In the genomic region with DNA sequence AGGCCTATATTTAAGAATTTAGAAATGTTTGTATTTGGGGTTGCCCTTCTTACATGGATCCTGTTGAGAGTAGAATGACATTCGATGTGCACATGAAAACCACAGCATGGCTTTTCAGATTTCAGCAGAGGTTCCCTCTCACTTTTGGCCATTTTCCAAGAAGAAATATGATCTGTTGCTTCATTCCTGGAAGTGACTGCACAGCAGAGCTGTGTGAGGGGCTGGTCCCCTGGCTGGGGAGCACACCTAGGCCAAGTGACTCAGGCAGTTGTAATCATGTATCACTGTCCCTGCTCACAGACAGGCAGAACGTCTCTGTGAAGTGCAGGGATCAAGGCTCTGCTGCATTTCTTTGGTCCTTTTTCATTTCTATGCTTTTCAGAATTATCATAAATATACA, we compare ENCODE assay signal across 1 cellular context.
TF ChIP-seq lines count a peak whose summit lies in the region.

No MANE protein-coding gene starts in this region.

TF ChIP-seq in K562, 482 proteins besides CTCF, POLR2A, EP300 and RAD21:
- TF ChIP-seq DPF2 (IDR thresholded peaks at IDR 0.05) (peak; percentile 52; the same call in 1 of the 2 replicates), CBX2 (IDR thresholded peaks at IDR 0.05; ENCODE audit: insufficient read depth, low read length, poor library complexity, severe bottlenecking) (no peak), STAT5A (IDR thresholded peaks at IDR 0.05; ENCODE audit: borderline replicate concordance, low read length) (peak; percentile 66), NFIC (IDR thresholded peaks at IDR 0.05) (peak; percentile 94), FOSL1 (tag; conservative IDR thresholded peaks at IDR 0.05) (peak; percentile 75), SOX6 (IDR thresholded peaks at IDR 0.05) (peak; percentile 34; the same call in 1 of the 2 replicates), ZFP36 (IDR thresholded peaks at IDR 0.05; ENCODE audit: low read depth, low read length, partially characterized antibody) (peak; percentile 33), HDAC2 (IDR thresholded peaks at IDR 0.05) (0 out of 2 replicates have a peak, but pooled peaks have one; percentile 36), ATF7 (IDR thresholded peaks at IDR 0.05) (peak; percentile 58; the same call in 1 of the 2 replicates), NFE2 (IDR thresholded peaks at IDR 0.05; ENCODE audit: low read depth) (peak; percentile 69), L3MBTL2 (IDR thresholded peaks at IDR 0.05) (no peak), MEIS2 (IDR thresholded peaks at IDR 0.05; ENCODE audit: partially characterized antibody) (peak; percentile 78), ZNF263 (CRISPR knock-in tag; IDR thresholded peaks at IDR 0.05; ENCODE audit: borderline replicate concordance) (peak; percentile 32; the same call in 1 of the 2 replicates), ZEB2 (IDR thresholded peaks at IDR 0.05) (peak; percentile 39; the same call in 1 of the 2 replicates), SMARCE1 (IDR thresholded peaks at IDR 0.05) (peak; percentile 58; the same call in 1 of the 2 replicates), CEBPG (CRISPR knock-in tag; IDR thresholded peaks at IDR 0.05) (0 out of 2 replicates have a peak, but pooled peaks have one; percentile 29), CEBPG (tag; conservative IDR thresholded peaks at IDR 0.05 in 1 of 2, IDR thresholded peaks at IDR 0.05 in 1 of 2) (peak; percentile 66 to 69; a peak in 3 of 4 replicates), ESRRA (IDR thresholded peaks at IDR 0.05; ENCODE audit: borderline replicate concordance, low read depth) (peak; percentile 30; the same call in 1 of the 2 replicates), ZBTB7A (IDR thresholded peaks at IDR 0.05; ENCODE audit: borderline replicate concordance, control insufficient read depth, low read depth, low read length) (peak; percentile 72; the same call in 1 of the 2 replicates), HDAC1 (IDR thresholded peaks at IDR 0.05) (peak in 1 of 2 experiments; percentile 43; a peak in 1 of 4 replicates), SNRNP70 (optimal IDR thresholded peaks at IDR 0.05; ENCODE audit: low read depth, low read length) (no peak), NRF1 (conservative IDR thresholded peaks at IDR 0.05 in 1 of 2, IDR thresholded peaks at IDR 0.05 in 1 of 2) (peak; percentile 51 to 59; a peak in 3 of 4 replicates), CEBPB (tag; IDR thresholded peaks at IDR 0.05) (peak; percentile 79), JUND (IDR thresholded peaks at IDR 0.05; ENCODE audit: borderline replicate concordance, low read depth, low read length) (peak; percentile 78), JUND (tag; IDR thresholded peaks at IDR 0.05; ENCODE audit: borderline replicate concordance, low read depth, low read length) (peak; percentile 73; the same call in 1 of the 3 replicates), KDM1A (IDR thresholded peaks at IDR 0.05) (peak; percentile 59 to 70), MAZ (CRISPR knock-in tag; conservative IDR thresholded peaks at IDR 0.05 in 1 of 2, IDR thresholded peaks at IDR 0.05 in 1 of 2) (peak in 1 of 2 experiments; percentile 50; a peak in 1 of 4 replicates), RCOR1 (IDR thresholded peaks at IDR 0.05; ENCODE audit: borderline replicate concordance in 1 of 2, low read depth in 2 of 2, low read length in 2 of 2) (peak in 1 of 2 experiments; percentile 92; a peak in 2 of 4 replicates), JUN (IDR thresholded peaks at IDR 0.05; ENCODE audit: borderline replicate concordance, low read depth, low read length) (peak; percentile 34; the same call in 1 of the 2 replicates), JUN (CRISPR knock-in tag; IDR thresholded peaks at IDR 0.05; ENCODE audit: borderline replicate concordance) (no peak), CTBP1 (IDR thresholded peaks at IDR 0.05; ENCODE audit: borderline replicate concordance) (peak; percentile 86), CREBBP (IDR thresholded peaks at IDR 0.05; ENCODE audit: low read depth, low read length) (no peak), ARID1B (IDR thresholded peaks at IDR 0.05) (peak; percentile 47; the same call in 1 of the 2 replicates), BHLHE40 (IDR thresholded peaks at IDR 0.05; ENCODE audit: low read length) (peak; percentile 48), HNRNPH1 (optimal IDR thresholded peaks at IDR 0.05; ENCODE audit: low read depth, low read length) (no peak)
- TF ChIP-seq, protein P1, sequence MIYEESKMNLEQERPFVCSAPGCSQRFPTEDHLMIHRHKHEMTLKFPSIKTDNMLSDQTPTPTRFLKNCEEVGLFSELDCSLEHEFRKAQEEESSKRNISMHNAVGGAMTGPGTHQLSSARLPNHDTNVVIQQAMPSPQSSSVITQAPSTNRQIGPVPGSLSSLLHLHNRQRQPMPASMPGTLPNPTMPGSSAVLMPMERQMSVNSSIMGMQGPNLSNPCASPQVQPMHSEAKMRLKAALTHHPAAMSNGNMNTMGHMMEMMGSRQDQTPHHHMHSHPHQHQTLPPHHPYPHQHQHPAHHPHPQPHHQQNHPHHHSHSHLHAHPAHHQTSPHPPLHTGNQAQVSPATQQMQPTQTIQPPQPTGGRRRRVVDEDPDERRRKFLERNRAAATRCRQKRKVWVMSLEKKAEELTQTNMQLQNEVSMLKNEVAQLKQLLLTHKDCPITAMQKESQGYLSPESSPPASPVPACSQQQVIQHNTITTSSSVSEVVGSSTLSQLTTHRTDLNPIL (CRISPR knock-in tag; IDR thresholded peaks at IDR 0.05), result no peak
- TF ChIP-seq, protein P2, sequence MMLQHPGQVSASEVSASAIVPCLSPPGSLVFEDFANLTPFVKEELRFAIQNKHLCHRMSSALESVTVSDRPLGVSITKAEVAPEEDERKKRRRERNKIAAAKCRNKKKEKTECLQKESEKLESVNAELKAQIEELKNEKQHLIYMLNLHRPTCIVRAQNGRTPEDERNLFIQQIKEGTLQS (IDR thresholded peaks at IDR 0.05), result peak; percentile 65
- TF ChIP-seq, protein P2 (CRISPR knock-in tag; conservative IDR thresholded peaks at IDR 0.05), result no peak
- TF ChIP-seq, protein P3, sequence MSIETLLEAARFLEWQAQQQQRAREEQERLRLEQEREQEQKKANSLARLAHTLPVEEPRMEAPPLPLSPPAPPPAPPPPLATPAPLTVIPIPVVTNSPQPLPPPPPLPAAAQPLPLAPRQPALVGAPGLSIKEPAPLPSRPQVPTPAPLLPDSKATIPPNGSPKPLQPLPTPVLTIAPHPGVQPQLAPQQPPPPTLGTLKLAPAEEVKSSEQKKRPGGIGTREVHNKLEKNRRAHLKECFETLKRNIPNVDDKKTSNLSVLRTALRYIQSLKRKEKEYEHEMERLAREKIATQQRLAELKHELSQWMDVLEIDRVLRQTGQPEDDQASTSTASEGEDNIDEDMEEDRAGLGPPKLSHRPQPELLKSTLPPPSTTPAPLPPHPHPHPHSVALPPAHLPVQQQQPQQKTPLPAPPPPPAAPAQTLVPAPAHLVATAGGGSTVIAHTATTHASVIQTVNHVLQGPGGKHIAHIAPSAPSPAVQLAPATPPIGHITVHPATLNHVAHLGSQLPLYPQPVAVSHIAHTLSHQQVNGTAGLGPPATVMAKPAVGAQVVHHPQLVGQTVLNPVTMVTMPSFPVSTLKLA (conservative IDR thresholded peaks at IDR 0.05), result peak in 1 of 2 experiments; percentile 37; a peak in 1 of 4 replicates
- TF ChIP-seq, protein P4, sequence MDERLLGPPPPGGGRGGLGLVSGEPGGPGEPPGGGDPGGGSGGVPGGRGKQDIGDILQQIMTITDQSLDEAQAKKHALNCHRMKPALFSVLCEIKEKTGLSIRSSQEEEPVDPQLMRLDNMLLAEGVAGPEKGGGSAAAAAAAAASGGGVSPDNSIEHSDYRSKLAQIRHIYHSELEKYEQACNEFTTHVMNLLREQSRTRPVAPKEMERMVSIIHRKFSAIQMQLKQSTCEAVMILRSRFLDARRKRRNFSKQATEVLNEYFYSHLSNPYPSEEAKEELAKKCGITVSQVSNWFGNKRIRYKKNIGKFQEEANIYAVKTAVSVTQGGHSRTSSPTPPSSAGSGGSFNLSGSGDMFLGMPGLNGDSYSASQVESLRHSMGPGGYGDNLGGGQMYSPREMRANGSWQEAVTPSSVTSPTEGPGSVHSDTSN (CRISPR knock-in tag; IDR thresholded peaks at IDR 0.05; ENCODE audit: low read depth), result no peak
- TF ChIP-seq, protein P4 (tag; conservative IDR thresholded peaks at IDR 0.05; ENCODE audit: low read depth), result peak; percentile 62; the same call in 1 of the 2 replicates
- TF ChIP-seq, protein P5, sequence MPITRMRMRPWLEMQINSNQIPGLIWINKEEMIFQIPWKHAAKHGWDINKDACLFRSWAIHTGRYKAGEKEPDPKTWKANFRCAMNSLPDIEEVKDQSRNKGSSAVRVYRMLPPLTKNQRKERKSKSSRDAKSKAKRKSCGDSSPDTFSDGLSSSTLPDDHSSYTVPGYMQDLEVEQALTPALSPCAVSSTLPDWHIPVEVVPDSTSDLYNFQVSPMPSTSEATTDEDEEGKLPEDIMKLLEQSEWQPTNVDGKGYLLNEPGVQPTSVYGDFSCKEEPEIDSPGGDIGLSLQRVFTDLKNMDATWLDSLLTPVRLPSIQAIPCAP (CRISPR knock-in tag; IDR thresholded peaks at IDR 0.05; ENCODE audit: borderline replicate concordance), result no peak
- TF ChIP-seq, protein P6, sequence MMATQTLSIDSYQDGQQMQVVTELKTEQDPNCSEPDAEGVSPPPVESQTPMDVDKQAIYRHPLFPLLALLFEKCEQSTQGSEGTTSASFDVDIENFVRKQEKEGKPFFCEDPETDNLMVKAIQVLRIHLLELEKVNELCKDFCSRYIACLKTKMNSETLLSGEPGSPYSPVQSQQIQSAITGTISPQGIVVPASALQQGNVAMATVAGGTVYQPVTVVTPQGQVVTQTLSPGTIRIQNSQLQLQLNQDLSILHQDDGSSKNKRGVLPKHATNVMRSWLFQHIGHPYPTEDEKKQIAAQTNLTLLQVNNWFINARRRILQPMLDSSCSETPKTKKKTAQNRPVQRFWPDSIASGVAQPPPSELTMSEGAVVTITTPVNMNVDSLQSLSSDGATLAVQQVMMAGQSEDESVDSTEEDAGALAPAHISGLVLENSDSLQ (IDR thresholded peaks at IDR 0.05), result peak; percentile 79
- TF ChIP-seq, protein P7, sequence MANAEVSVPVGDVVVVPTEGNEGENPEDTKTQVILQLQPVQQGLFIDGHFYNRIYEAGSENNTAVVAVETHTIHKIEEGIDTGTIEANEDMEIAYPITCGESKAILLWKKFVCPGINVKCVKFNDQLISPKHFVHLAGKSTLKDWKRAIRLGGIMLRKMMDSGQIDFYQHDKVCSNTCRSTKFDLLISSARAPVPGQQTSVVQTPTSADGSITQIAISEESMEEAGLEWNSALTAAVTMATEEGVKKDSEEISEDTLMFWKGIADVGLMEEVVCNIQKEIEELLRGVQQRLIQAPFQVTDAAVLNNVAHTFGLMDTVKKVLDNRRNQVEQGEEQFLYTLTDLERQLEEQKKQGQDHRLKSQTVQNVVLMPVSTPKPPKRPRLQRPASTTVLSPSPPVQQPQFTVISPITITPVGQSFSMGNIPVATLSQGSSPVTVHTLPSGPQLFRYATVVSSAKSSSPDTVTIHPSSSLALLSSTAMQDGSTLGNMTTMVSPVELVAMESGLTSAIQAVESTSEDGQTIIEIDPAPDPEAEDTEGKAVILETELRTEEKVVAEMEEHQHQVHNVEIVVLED (CRISPR knock-in tag; IDR thresholded peaks at IDR 0.05), result no peak
- TF ChIP-seq, protein P8, sequence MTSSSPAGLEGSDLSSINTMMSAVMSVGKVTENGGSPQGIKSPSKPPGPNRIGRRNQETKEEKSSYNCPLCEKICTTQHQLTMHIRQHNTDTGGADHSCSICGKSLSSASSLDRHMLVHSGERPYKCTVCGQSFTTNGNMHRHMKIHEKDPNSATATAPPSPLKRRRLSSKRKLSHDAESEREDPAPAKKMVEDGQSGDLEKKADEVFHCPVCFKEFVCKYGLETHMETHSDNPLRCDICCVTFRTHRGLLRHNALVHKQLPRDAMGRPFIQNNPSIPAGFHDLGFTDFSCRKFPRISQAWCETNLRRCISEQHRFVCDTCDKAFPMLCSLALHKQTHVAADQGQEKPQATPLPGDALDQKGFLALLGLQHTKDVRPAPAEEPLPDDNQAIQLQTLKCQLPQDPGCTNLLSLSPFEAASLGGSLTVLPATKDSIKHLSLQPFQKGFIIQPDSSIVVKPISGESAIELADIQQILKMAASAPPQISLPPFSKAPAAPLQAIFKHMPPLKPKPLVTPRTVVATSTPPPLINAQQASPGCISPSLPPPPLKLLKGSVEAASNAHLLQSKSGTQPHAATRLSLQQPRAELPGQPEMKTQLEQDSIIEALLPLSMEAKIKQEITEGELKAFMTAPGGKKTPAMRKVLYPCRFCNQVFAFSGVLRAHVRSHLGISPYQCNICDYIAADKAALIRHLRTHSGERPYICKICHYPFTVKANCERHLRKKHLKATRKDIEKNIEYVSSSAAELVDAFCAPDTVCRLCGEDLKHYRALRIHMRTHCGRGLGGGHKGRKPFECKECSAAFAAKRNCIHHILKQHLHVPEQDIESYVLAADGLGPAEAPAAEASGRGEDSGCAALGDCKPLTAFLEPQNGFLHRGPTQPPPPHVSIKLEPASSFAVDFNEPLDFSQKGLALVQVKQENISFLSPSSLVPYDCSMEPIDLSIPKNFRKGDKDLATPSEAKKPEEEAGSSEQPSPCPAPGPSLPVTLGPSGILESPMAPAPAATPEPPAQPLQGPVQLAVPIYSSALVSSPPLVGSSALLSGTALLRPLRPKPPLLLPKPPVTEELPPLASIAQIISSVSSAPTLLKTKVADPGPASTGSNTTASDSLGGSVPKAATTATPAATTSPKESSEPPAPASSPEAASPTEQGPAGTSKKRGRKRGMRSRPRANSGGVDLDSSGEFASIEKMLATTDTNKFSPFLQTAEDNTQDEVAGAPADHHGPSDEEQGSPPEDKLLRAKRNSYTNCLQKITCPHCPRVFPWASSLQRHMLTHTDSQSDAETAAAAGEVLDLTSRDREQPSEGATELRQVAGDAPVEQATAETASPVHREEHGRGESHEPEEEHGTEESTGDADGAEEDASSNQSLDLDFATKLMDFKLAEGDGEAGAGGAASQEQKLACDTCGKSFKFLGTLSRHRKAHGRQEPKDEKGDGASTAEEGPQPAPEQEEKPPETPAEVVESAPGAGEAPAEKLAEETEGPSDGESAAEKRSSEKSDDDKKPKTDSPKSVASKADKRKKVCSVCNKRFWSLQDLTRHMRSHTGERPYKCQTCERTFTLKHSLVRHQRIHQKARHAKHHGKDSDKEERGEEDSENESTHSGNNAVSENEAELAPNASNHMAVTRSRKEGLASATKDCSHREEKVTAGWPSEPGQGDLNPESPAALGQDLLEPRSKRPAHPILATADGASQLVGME (CRISPR knock-in tag; IDR thresholded peaks at IDR 0.05), result no peak
- TF ChIP-seq, protein P9, sequence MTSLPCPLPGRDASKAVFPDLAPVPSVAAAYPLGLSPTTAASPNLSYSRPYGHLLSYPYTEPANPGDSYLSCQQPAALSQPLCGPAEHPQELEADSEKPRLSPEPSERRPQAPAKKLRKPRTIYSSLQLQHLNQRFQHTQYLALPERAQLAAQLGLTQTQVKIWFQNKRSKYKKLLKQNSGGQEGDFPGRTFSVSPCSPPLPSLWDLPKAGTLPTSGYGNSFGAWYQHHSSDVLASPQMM (CRISPR knock-in tag; IDR thresholded peaks at IDR 0.05), result no peak
